In the genomic region with DNA sequence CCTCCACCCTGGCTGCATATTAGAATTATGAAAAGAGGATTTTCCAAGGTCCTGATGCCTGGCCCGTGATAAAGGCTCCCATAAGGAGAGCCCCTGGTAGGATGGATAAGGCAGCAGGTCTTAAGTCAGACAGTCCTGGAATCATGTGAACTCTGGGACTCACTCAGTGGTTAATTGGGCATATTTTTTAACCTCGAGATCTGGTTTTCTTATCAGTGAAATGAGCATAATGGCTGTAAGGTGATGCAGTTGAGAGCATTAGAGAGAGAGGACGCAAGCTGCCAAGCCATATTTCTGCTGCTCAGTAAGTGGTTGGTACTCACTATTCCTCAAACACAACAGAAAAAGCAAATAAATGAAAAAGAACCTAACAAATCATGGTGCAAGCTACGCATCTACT, we compare ENCODE assay signal across 15 cellular contexts. TPM values are rescaled to one million over a fixed set of nuclear protein-coding genes. Genes with fewer than 3 reads are reported as not detected.
DNase-seq lines count a peak whose midpoint lies in the region; ATAC-seq and TF ChIP-seq lines count a peak whose summit lies in the region.
"Had no signal": no experiment of that assay in that cellular context is flagged by ENCODE, and none has a peak within 500 bp of the region (broad histone marks: within the 10 kb centered on the region; RNA-seq: fewer than 3 reads in every experiment).

No MANE protein-coding gene starts in this region.

- intact Hi-C loops in CD4-positive, alpha-beta T cell (cut with DNase I, micrococcal nuclease): no loop called here

- peak overlapping the region; percentile 33 for H3K27ac Mint-ChIP-seq in CD4-positive, alpha-beta T cell
- peak overlapping the region; percentile 85 to 98 (median 96) for H3K27ac Mint-ChIP-seq in CD8-positive, alpha-beta memory T cell
- H3K27ac Mint-ChIP-seq in activated CD8-positive, alpha-beta T cell treated with anti-CD3 and anti-CD28 coated beads, Interleukin-2, amount 10 ng/mL, durations not matched to agents 7 days and 5 days: peak overlapping the region; percentile 15
- peak overlapping the region; percentile 81 for H3K27ac Mint-ChIP-seq in neural crest cell (ENCODE audit: unreplicated experiment)

- H3K36me3 ChIP-seq in CD8-positive, alpha-beta memory T cell (ENCODE audit: insufficient read depth, low read length): no peaks in the 10 kb centered on the region
- H3K36me3 ChIP-seq: HAP-1 had no signal

- ATAC-seq in CD4-positive, alpha-beta T cell (ENCODE audit: poor library complexity): no peak
- ATAC-seq in activated CD8-positive, alpha-beta T cell treated with anti-CD3 and anti-CD28 coated beads, Interleukin-2, amount 10 ng/mL, durations not matched to agents 7 days and 5 days: no peak
- ATAC-seq in GM18909 (IDR thresholded peaks at IDR 0.05; ENCODE audit: poor library complexity, unreplicated experiment): no peak

- POLR2A ChIA-PET in CD4-positive, alpha-beta T cell (lab: Charles Lee): interaction anchor here (1.3 kb wide), 1 partner anchor 20 kb away, joined by 4 read pairs; no protein-coding TSS in a partner anchor
- POLR2A ChIA-PET in CD8-positive, alpha-beta memory T cell (lab: Charles Lee): interaction anchor here (1.3 to 1.9 kb wide), 2 partner anchors 65 to 95 kb away, joined by 3 to 5 read pairs; no protein-coding TSS in a partner anchor
- POLR2A ChIA-PET in activated CD8-positive, alpha-beta T cell treated with anti-CD3 and anti-CD28 coated beads, Interleukin-2, amount 10 ng/mL, durations not matched to agents 7 days and 5 days (lab: Charles Lee): no interaction called here

- H3K4me1 ChIP-seq in CD8-positive, alpha-beta memory T cell (ENCODE audit: insufficient read depth, low read length): peaks cover 59% of the 10 kb centered on the region
- H3K4me1 ChIP-seq: HAP-1, Peyer's patch had no signal

- H3K4me1 Mint-ChIP-seq in CD4-positive, alpha-beta T cell (ENCODE audit: low read depth): peaks cover 55% of the 10 kb centered on the region
- peaks cover 83 to 94% (median 89%) of the 10 kb centered on the region in 3 donors for H3K4me1 Mint-ChIP-seq in CD8-positive, alpha-beta memory T cell
- H3K4me1 Mint-ChIP-seq in activated CD8-positive, alpha-beta T cell treated with anti-CD3 and anti-CD28 coated beads, Interleukin-2, amount 10 ng/mL, durations not matched to agents 7 days and 5 days (ENCODE audit: low read depth): peaks cover 79% of the 10 kb centered on the region
- H3K4me1 Mint-ChIP-seq in neural crest cell: no peaks in the 10 kb centered on the region

- H3K9me3 Mint-ChIP-seq in CD4-positive, alpha-beta T cell: no peaks in the 10 kb centered on the region
- H3K9me3 Mint-ChIP-seq in CD8-positive, alpha-beta memory T cell: no peaks in the 10 kb centered on the region
- no peaks in the 10 kb centered on the region for H3K9me3 Mint-ChIP-seq in activated CD8-positive, alpha-beta T cell treated with anti-CD3 and anti-CD28 coated beads, Interleukin-2, amount 10 ng/mL, durations not matched to agents 7 days and 5 days (ENCODE audit: insufficient read depth)
- H3K9me3 Mint-ChIP-seq in neural crest cell: no peaks in the 10 kb centered on the region

- H3K27ac ChIP-seq in CD4-positive, alpha-beta T cell (ENCODE audit: low read depth, low read length): no peak overlapping the region
- no peak overlapping the region for H3K27ac ChIP-seq in CD8-positive, alpha-beta memory T cell (ENCODE audit: low read depth, low read length)
- H3K27ac ChIP-seq: Peyer's patch had no signal

- H3K4me3 ChIP-seq in CD8-positive, alpha-beta memory T cell (ENCODE audit: low read length): no peak overlapping the region
- H3K4me3 ChIP-seq: HAP-1, Peyer's patch had no signal

- H3K27me3 Mint-ChIP-seq in CD4-positive, alpha-beta T cell: no peaks in the 10 kb centered on the region
- no peaks in the 10 kb centered on the region for H3K27me3 Mint-ChIP-seq in CD8-positive, alpha-beta memory T cell
- H3K27me3 Mint-ChIP-seq in activated CD8-positive, alpha-beta T cell treated with anti-CD3 and anti-CD28 coated beads, Interleukin-2, amount 10 ng/mL, durations not matched to agents 7 days and 5 days (ENCODE audit: low read depth): no peaks in the 10 kb centered on the region
- H3K27me3 Mint-ChIP-seq in neural crest cell (ENCODE audit: low read depth): no peaks in the 10 kb centered on the region

- H3K4me3 Mint-ChIP-seq in CD4-positive, alpha-beta T cell: no peak overlapping the region
- peak overlapping the region in 6 of 7 donors; percentile 69 to 83 (median 77) for H3K4me3 Mint-ChIP-seq in CD8-positive, alpha-beta memory T cell
- no peak overlapping the region for H3K4me3 Mint-ChIP-seq in activated CD8-positive, alpha-beta T cell treated with anti-CD3 and anti-CD28 coated beads, Interleukin-2, amount 10 ng/mL, durations not matched to agents 7 days and 5 days
- no peak overlapping the region for H3K4me3 Mint-ChIP-seq in neural crest cell

- CTCF ChIA-PET in CD4-positive, alpha-beta T cell (lab: Charles Lee): interaction anchor here (2.5 to 3.0 kb wide), 2 partner anchors 14 to 20 kb away, joined by 8 to 14 read pairs; no protein-coding TSS in a partner anchor
- CTCF ChIA-PET in CD8-positive, alpha-beta memory T cell (lab: Charles Lee): interaction anchor here (1.2 to 7.7 kb wide), 9 partner anchors 14 to 133 kb away, joined by 3 to 82 read pairs (median 13); no protein-coding TSS in a partner anchor
- CTCF ChIA-PET in activated CD8-positive, alpha-beta T cell treated with anti-CD3 and anti-CD28 coated beads, Interleukin-2, amount 10 ng/mL, durations not matched to agents 7 days and 5 days (lab: Charles Lee): interaction anchor here (0.8 to 8.4 kb wide), 6 partner anchors 16 to 119 kb away, joined by 3 to 137 read pairs (median 3); no protein-coding TSS in a partner anchor

- H3K27me3 ChIP-seq in CD4-positive, alpha-beta T cell (ENCODE audit: control insufficient read depth, insufficient read depth, low read length): no peaks in the 10 kb centered on the region
- no peaks in the 10 kb centered on the region for H3K27me3 ChIP-seq in CD8-positive, alpha-beta memory T cell (ENCODE audit: insufficient read depth, low read length, poor library complexity, severe bottlenecking)
- H3K27me3 ChIP-seq: Peyer's patch had no signal

- no peak for TF ChIP-seq CTCF in CD4-positive, alpha-beta T cell (IDR thresholded peaks at IDR 0.05)
- no peak for TF ChIP-seq CTCF in neural crest cell (conservative IDR thresholded peaks at IDR 0.05)

- H3K36me3 Mint-ChIP-seq in CD4-positive, alpha-beta T cell (ENCODE audit: low read depth): peaks cover 13% of the 10 kb centered on the region
- H3K36me3 Mint-ChIP-seq in CD8-positive, alpha-beta memory T cell: peaks cover 16 to 50% (median 23%) of the 10 kb centered on the region in 3 donors
- H3K36me3 Mint-ChIP-seq in activated CD8-positive, alpha-beta T cell treated with anti-CD3 and anti-CD28 coated beads, Interleukin-2, amount 10 ng/mL, durations not matched to agents 7 days and 5 days (ENCODE audit: low read depth): peaks cover 50% of the 10 kb centered on the region
- H3K36me3 Mint-ChIP-seq in neural crest cell (ENCODE audit: low read depth): peaks cover 8% of the 10 kb centered on the region

- DNase-seq in CD4-positive, alpha-beta T cell: no peak
- no peak for DNase-seq in CD8-positive, alpha-beta memory T cell
- no peak for DNase-seq in activated CD8-positive, alpha-beta T cell treated with anti-CD3 and anti-CD28 coated beads, Interleukin-2, amount 10 ng/mL, durations not matched to agents 7 days and 5 days
- DNase-seq in neural crest cell (ENCODE audit: low read depth, low spot score): no peak
- DNase-seq in SKM-1 treated with dmso at 0.1 percent for 144 hours (lab: John Stamatoyannopoulos, UW; ENCODE audit: unreplicated experiment): no peak
- DNase-seq in AG08396 (ENCODE audit: low spot score): no peak
- DNase-seq: EL, Karpas-422, NCI-H2029 treated with DMSO at 0.1 percent for 48 hours, NCI-H510A, NCI-H82, Peyer's patch, Right ventricle myocardium superior had no signal

- H3K9me3 ChIP-seq in CD4-positive, alpha-beta T cell (ENCODE audit: control insufficient read depth, low read length): no peaks in the 10 kb centered on the region
- H3K9me3 ChIP-seq in CD8-positive, alpha-beta memory T cell (ENCODE audit: low read length): no peaks in the 10 kb centered on the region
- H3K9me3 ChIP-seq: HAP-1, Peyer's patch had no signal

RNA-seq across cellular contexts. Expression of a gene that starts 57.6 kb away (rescaled TPM):
- total RNA-seq in CD4-positive, alpha-beta T cell: 10 to 100 TPM; 14.4 to 15.7 TPM
- 10 to 100 TPM; 41.5 to 43.8 TPM for total RNA-seq in CD8-positive, alpha-beta memory T cell
- 54.2 TPM for polyA plus RNA-seq in CD8-positive, alpha-beta memory T cell
- total RNA-seq in activated CD8-positive, alpha-beta T cell treated with anti-CD3 and anti-CD28 coated beads, Interleukin-2, amount 10 ng/mL, durations not matched to agents 7 days and 5 days: 10 to 100 TPM; 24.1 to 25.8 TPM
- total RNA-seq in neural crest cell: 61.5 and 62.4 TPM in 2 replicates

Comparison
In these comparisons a context has a peak if more than half of its experiments do, and no peak if none do; other contexts are left out.
1. H3K27ac Mint-ChIP-seq: peak in every context shown above with its lines; median percentile 96 in CD8-positive, alpha-beta memory T cell; 81 in neural crest cell; 33 in CD4-positive, alpha-beta T cell; 15 in activated CD8-positive, alpha-beta T cell treated with anti-CD3 and anti-CD28 coated beads, Interleukin-2, amount 10 ng/mL, durations not matched to agents 7 days and 5 days.
2. H3K4me3 Mint-ChIP-seq: peak in CD8-positive, alpha-beta memory T cell (6 of 7); none in CD4-positive, alpha-beta T cell (single experiment), activated CD8-positive, alpha-beta T cell treated with anti-CD3 and anti-CD28 coated beads, Interleukin-2, amount 10 ng/mL, durations not matched to agents 7 days and 5 days (single experiment) and neural crest cell (single experiment).